In the genomic region with DNA sequence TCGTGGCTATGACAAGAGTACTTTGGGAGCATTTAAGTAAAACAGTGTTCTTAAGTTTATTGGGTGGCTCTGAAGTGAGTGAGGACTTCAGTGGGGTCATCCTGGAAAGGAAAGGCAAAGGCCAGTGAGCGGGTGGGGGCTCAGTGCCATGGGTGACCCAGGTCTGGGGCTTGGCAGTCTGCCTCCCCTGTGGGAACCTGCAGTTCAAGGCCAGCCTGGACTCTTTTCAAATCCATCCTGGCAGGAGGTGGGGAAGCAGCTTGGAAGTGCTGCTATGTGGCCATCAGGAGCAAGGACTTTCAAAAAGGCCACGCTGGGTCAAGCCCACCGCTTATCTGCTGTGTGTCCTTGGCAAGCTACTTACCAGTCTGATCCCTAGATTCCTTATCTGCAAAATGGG, we compare ENCODE assay signal across 28 cellular contexts.
"Had no signal": no experiment of that assay in that cellular context is flagged by ENCODE, and none has a peak within 500 bp of the region (broad histone marks: within the 10 kb centered on the region; RNA-seq: fewer than 3 reads in every experiment).

No MANE protein-coding gene starts in this region.

- ATAC-seq: effector memory CD8-positive, alpha-beta T cell; esophagus mucosa; gastrocnemius medialis; heart right ventricle; left colon; left lung; left ventricle myocardium superior; lower lobe of right lung; naive thymus-derived CD4-positive, alpha-beta T cell had no signal

- H3K9me3 ChIP-seq: colonic mucosa, esophagus squamous epithelium, gastrocnemius medialis, heart right ventricle, lower lobe of right lung had no signal

- H3K4me1 ChIP-seq: colonic mucosa, gastrocnemius medialis, left lung, lower lobe of right lung had no signal

- H3K27ac Mint-ChIP-seq: dendritic cell treated with granulocyte-macrophage colony-stimulating factor and Interleukin-4, amounts not matched to agents 40 ng/mL and 50 ng/mL, for 4 days; effector memory CD8-positive, alpha-beta T cell; immature natural killer cell; naive thymus-derived CD4-positive, alpha-beta T cell had no signal

- H3K27me3 Mint-ChIP-seq: dendritic cell treated with granulocyte-macrophage colony-stimulating factor and Interleukin-4, amounts not matched to agents 40 ng/mL and 50 ng/mL, for 4 days; effector memory CD8-positive, alpha-beta T cell had no signal

- H3K4me3 Mint-ChIP-seq: dendritic cell treated with granulocyte-macrophage colony-stimulating factor and Interleukin-4, amounts not matched to agents 40 ng/mL and 50 ng/mL, for 4 days; effector memory CD8-positive, alpha-beta T cell; endodermal cell; immature natural killer cell; mesothelial cell of epicardium; naive thymus-derived CD4-positive, alpha-beta T cell had no signal

- H3K4me3 ChIP-seq: colonic mucosa, esophagus squamous epithelium, gastrocnemius medialis, heart right ventricle, left lung, lower lobe of right lung had no signal

- H3K27me3 ChIP-seq: colonic mucosa, esophagus squamous epithelium, gastrocnemius medialis, heart right ventricle, left lung had no signal

- H3K36me3 Mint-ChIP-seq: naive thymus-derived CD4-positive, alpha-beta T cell had no signal

- H3K9me3 Mint-ChIP-seq: mesothelial cell of epicardium had no signal

- DNase-seq: colonic mucosa; cortex of kidney; effector CD8-positive, alpha-beta T cell; effector memory CD8-positive, alpha-beta T cell; endodermal cell; erythroblast; esophagus squamous epithelium; foreskin fibroblast; foreskin melanocyte; gastrocnemius medialis; glutamatergic neuron; head of caudate nucleus; heart right ventricle; hippocampal formation; immature natural killer cell; islet precursor cell; kidney; kidney glomerular epithelial cell; left colon; left lung; left ventricle myocardium superior; lower lobe of right lung; mesenchymal stem cell; naive thymus-derived CD4-positive, alpha-beta T cell had no signal

- H3K4me1 Mint-ChIP-seq: immature natural killer cell; naive thymus-derived CD4-positive, alpha-beta T cell had no signal

- H3K36me3 ChIP-seq: colonic mucosa, gastrocnemius medialis, left lung had no signal

- H3K27ac ChIP-seq: colonic mucosa, epithelial cell of prostate, esophagus squamous epithelium, gastrocnemius medialis, heart right ventricle, left lung, lower lobe of right lung had no signal
